ENCODE assay signal across 26 cellular contexts in the genomic region with DNA sequence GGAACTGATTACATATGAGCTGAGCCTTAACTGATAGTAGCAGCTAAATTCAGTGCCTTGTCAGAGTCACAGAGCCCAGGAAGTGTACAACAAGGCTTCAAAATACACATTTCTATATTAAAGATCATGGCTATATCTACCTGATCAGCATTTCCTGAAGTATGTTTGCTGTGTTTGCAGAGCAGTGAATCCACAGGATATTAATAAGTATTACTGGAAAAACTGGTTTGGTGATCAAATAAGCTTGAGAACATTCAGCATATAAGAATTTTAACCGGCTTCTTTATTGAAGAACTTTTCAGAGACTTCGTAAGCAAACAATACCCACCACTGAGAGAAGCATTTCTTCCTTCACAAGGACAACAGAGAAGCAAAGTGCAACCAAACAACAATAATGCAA.
DNase-seq lines count a peak whose midpoint lies in the region; ATAC-seq and TF ChIP-seq lines count a peak whose summit lies in the region.
"Had no signal": no experiment of that assay in that cellular context is flagged by ENCODE, and none has a peak within 500 bp of the region (broad histone marks: within the 10 kb centered on the region; RNA-seq: fewer than 3 reads in every experiment).

No MANE protein-coding gene starts in this region.

- peak overlapping the region; percentile 89 for H3K27ac ChIP-seq in 22Rv1
- no peak overlapping the region for H3K27ac ChIP-seq in body of pancreas
- H3K27ac ChIP-seq: esophagus muscularis mucosa, neutrophil, stomach, tibial artery had no signal

- POLR2A ChIA-PET in activated CD4-positive, alpha-beta memory T cell treated with anti-CD3 and anti-CD28 coated beads for 36 hours (lab: Charles Lee) = no interaction called here

- DNase-seq in LNCaP clone FGC (ENCODE audit: low read depth) (peak; percentile 95), body of pancreas (no peak), kidney epithelial cell (ENCODE audit: low read depth) (peak; percentile 7), MG63 (no peak), KG1 (lab: John Stamatoyannopoulos, UW) (no peak)
- DNase-seq in activated CD4-positive, alpha-beta memory T cell treated with anti-CD3 and anti-CD28 coated beads for 36 hours = no peak
- DNase-seq: activated CD4-positive, alpha-beta T cell treated with anti-CD3 and anti-CD28 coated beads, Interleukin-2, amount 50 U/mL, for 48 hours; activated CD8-positive, alpha-beta memory T cell treated with anti-CD3 and anti-CD28 coated beads, Interleukin-2, amount 50 U/mL, for 4 hours; activated naive CD4-positive, alpha-beta T cell treated with anti-CD3 and anti-CD28 coated beads, Interleukin-2, amount 50 U/mL, for 16 hours; amniotic stem cell; BE2C; effector memory CD4-positive, alpha-beta T cell; HCEC 1CT; MM.1S; NCI-H1436; NCI-H2107; NCI-H524; stimulated activated CD8-positive, alpha-beta memory T cell treated with anti-CD3 and anti-CD28 coated beads, Interleukin-4, amount 100 ng/mL, for 48 hours; stomach; T-cell; tibial artery had no signal

- H3K9me3 ChIP-seq in body of pancreas (no peaks in the 10 kb centered on the region), MG63 (no peaks in the 10 kb centered on the region)
- H3K9me3 ChIP-seq: BE2C, esophagus muscularis mucosa, neutrophil, stomach, tibial artery had no signal

- H3K4me1 ChIP-seq in body of pancreas = peaks cover 12% of the 10 kb centered on the region
- H3K4me1 ChIP-seq: BE2C, esophagus muscularis mucosa, stomach, tibial artery had no signal

- peak; percentile 53 for ATAC-seq in body of pancreas
- ATAC-seq in GM18519 (IDR thresholded peaks at IDR 0.05; ENCODE audit: low FRiP score, unreplicated experiment) = no peak
- ATAC-seq: left lobe of liver, T-cell had no signal

- H3K36me3 Mint-ChIP-seq in activated CD4-positive, alpha-beta memory T cell treated with anti-CD3 and anti-CD28 coated beads for 36 hours = no peaks in the 10 kb centered on the region
- H3K36me3 Mint-ChIP-seq: T-cell had no signal

- TF ChIP-seq CTCF in 22Rv1 (IDR thresholded peaks at IDR 0.05) (no peak), LNCaP clone FGC (IDR thresholded peaks at IDR 0.05; ENCODE audit: control insufficient read depth, extremely low read depth, insufficient read depth) (no peak), body of pancreas (IDR thresholded peaks at IDR 0.05) (no peak), kidney epithelial cell (IDR thresholded peaks at IDR 0.05; ENCODE audit: insufficient read depth, low read length, poor library complexity, severe bottlenecking) (no peak)

- H3K27me3 ChIP-seq in body of pancreas (no peaks in the 10 kb centered on the region), kidney epithelial cell (ENCODE audit: control insufficient read depth, insufficient read depth, low read length) (no peaks in the 10 kb centered on the region), MG63 (no peaks in the 10 kb centered on the region)
- H3K27me3 ChIP-seq: BE2C, esophagus muscularis mucosa, neutrophil, stomach, tibial artery had no signal

- no peaks in the 10 kb centered on the region for H3K9me3 Mint-ChIP-seq in activated CD4-positive, alpha-beta memory T cell treated with anti-CD3 and anti-CD28 coated beads for 36 hours

- H3K4me1 Mint-ChIP-seq in activated CD4-positive, alpha-beta memory T cell treated with anti-CD3 and anti-CD28 coated beads for 36 hours (ENCODE audit: low read depth) = no peaks in the 10 kb centered on the region
- H3K4me1 Mint-ChIP-seq: T-cell had no signal

- peak overlapping the region; percentile 42 for H3K4me3 ChIP-seq in LNCaP clone FGC (ENCODE audit: low read depth, low read length)
- no peak overlapping the region for H3K4me3 ChIP-seq in body of pancreas
- H3K4me3 ChIP-seq in kidney epithelial cell (ENCODE audit: low read depth, low read length) = no peak overlapping the region
- no peak overlapping the region for H3K4me3 ChIP-seq in MG63
- H3K4me3 ChIP-seq: esophagus muscularis mucosa, stomach, tibial artery had no signal

- no peaks in the 10 kb centered on the region for H3K27me3 Mint-ChIP-seq in activated CD4-positive, alpha-beta memory T cell treated with anti-CD3 and anti-CD28 coated beads for 36 hours
- H3K27me3 Mint-ChIP-seq: T-cell had no signal

- intact Hi-C loops in body of pancreas (cut with DNase I) = no loop called here
- intact Hi-C loops in activated CD4-positive, alpha-beta memory T cell treated with anti-CD3 and anti-CD28 coated beads for 36 hours (cut with micrococcal nuclease) = no loop called here

- TF ChIP-seq POLR2A in body of pancreas (IDR thresholded peaks at IDR 0.05) = no peak

- WGBS in body of pancreas, 2 donors = 20 to 24% methylated on average over 2 of the region's 2 CpGs

- CTCF ChIA-PET in activated CD4-positive, alpha-beta memory T cell treated with anti-CD3 and anti-CD28 coated beads for 36 hours (lab: Charles Lee) = no interaction called here

- no peak overlapping the region for H3K4me3 Mint-ChIP-seq in activated CD4-positive, alpha-beta memory T cell treated with anti-CD3 and anti-CD28 coated beads for 36 hours
- H3K4me3 Mint-ChIP-seq: T-cell had no signal

- no peak overlapping the region for H3K27ac Mint-ChIP-seq in activated CD4-positive, alpha-beta memory T cell treated with anti-CD3 and anti-CD28 coated beads for 36 hours
- H3K27ac Mint-ChIP-seq: T-cell had no signal

- no peaks in the 10 kb centered on the region for H3K36me3 ChIP-seq in body of pancreas (replicated peaks in 1 of 2; ENCODE audit: insufficient read depth in 1 of 2, low read depth in 2 of 2)
- H3K36me3 ChIP-seq in kidney epithelial cell (ENCODE audit: control insufficient read depth, insufficient read depth, low read length) = no peaks in the 10 kb centered on the region
- H3K36me3 ChIP-seq in MG63 = no peaks in the 10 kb centered on the region
- H3K36me3 ChIP-seq: BE2C, esophagus muscularis mucosa, neutrophil, stomach, tibial artery had no signal

Comparison
In these comparisons a context has a peak if more than half of its experiments do, and no peak if none do; other contexts are left out.
1. DNase-seq: peak in LNCaP clone FGC (single experiment) and kidney epithelial cell (single experiment); none in body of pancreas (0 of 4), MG63 (single experiment), KG1 (single experiment) and activated CD4-positive, alpha-beta memory T cell treated with anti-CD3 and anti-CD28 coated beads for 36 hours (single experiment).